In genomic region chr2:113118263-113118657, GRCh38 we compare ENCODE assay signal across 30 cellular contexts. TPM values are rescaled to one million over a fixed set of nuclear protein-coding genes. Genes with fewer than 3 reads are reported as not detected.
DNase-seq lines count a peak whose midpoint lies in the region; ATAC-seq and TF ChIP-seq lines count a peak whose summit lies in the region.
"Had no signal": no experiment of that assay in that cellular context is flagged by ENCODE, and none has a peak within 500 bp of the region (broad histone marks: within the 10 kb centered on the region; RNA-seq: fewer than 3 reads in every experiment).

No MANE protein-coding gene starts in this region.

- no peaks in the 10 kb centered on the region for H3K79me2 ChIP-seq in PC-3 (ENCODE audit: low read length)

- peak overlapping the region; percentile 16 for H3K4me3 Mint-ChIP-seq in stimulated activated effector memory CD8-positive, alpha-beta T cell treated with anti-CD3 and anti-CD28 coated beads, Interleukin-12 subunit alpha, Interleukin-12 subunit beta, amount 100 ng/mL, for 72 hours
- H3K4me3 Mint-ChIP-seq: activated CD8-positive, alpha-beta T cell treated with anti-CD3 and anti-CD28 coated beads for 36 hours; CD8-positive, alpha-beta T cell; memory B cell; naive thymus-derived CD8-positive, alpha-beta T cell; stimulated activated naive CD8-positive, alpha-beta T cell treated with anti-CD3 and anti-CD28 coated beads, Interleukin-15, Interleukin-2, amounts not matched to agents 100 ng/mL and 50 ng/mL, for 24 hours; WTC11 had no signal

- no peaks in the 10 kb centered on the region for H3F3A ChIP-seq in PC-3 (ENCODE audit: low read length, unreplicated experiment)

- H3K27ac ChIP-seq in PC-3 (ENCODE audit: low read length) (peak overlapping the region; percentile 93), VCaP (peak overlapping the region; percentile 36), foreskin keratinocyte (peak overlapping the region; percentile 97), heart left ventricle (no peak overlapping the region)
- H3K27ac ChIP-seq: HL-60, upper lobe of left lung had no signal

- TSS peak; percentile 63 for BruUV-seq in PC-3 (replicated peaks; lab: Mats Ljungman, UMichigan)

- H3K36me3 Mint-ChIP-seq in stimulated activated effector memory CD8-positive, alpha-beta T cell treated with anti-CD3 and anti-CD28 coated beads, Interleukin-12 subunit alpha, Interleukin-12 subunit beta, amount 100 ng/mL, for 72 hours: no peaks in the 10 kb centered on the region
- H3K36me3 Mint-ChIP-seq: CD8-positive, alpha-beta T cell; memory B cell; naive thymus-derived CD8-positive, alpha-beta T cell; T-cell; WTC11 had no signal

- peak overlapping the region; percentile 73 for H3K27ac Mint-ChIP-seq in stimulated activated effector memory CD8-positive, alpha-beta T cell treated with anti-CD3 and anti-CD28 coated beads, Interleukin-12 subunit alpha, Interleukin-12 subunit beta, amount 100 ng/mL, for 72 hours
- H3K27ac Mint-ChIP-seq: activated CD8-positive, alpha-beta T cell treated with anti-CD3 and anti-CD28 coated beads for 36 hours; CD8-positive, alpha-beta T cell; memory B cell; stimulated activated naive CD8-positive, alpha-beta T cell treated with anti-CD3 and anti-CD28 coated beads, Interleukin-15, Interleukin-2, amounts not matched to agents 100 ng/mL and 50 ng/mL, for 24 hours; T-cell; WTC11 had no signal

- no peaks in the 10 kb centered on the region for H3K9me3 Mint-ChIP-seq in stimulated activated effector memory CD8-positive, alpha-beta T cell treated with anti-CD3 and anti-CD28 coated beads, Interleukin-12 subunit alpha, Interleukin-12 subunit beta, amount 100 ng/mL, for 72 hours
- H3K9me3 Mint-ChIP-seq: activated CD8-positive, alpha-beta T cell treated with anti-CD3 and anti-CD28 coated beads for 36 hours; CD8-positive, alpha-beta T cell; IgD-negative memory B cell; naive thymus-derived CD8-positive, alpha-beta T cell; stimulated activated naive CD8-positive, alpha-beta T cell treated with anti-CD3 and anti-CD28 coated beads, Interleukin-15, Interleukin-2, amounts not matched to agents 100 ng/mL and 50 ng/mL, for 24 hours; T-cell; WTC11 had no signal

- intact Hi-C loops in PC-3 (cut with micrococcal nuclease): no loop called here
- intact Hi-C loops in heart left ventricle (cut with DNase I): no loop called here

- peak; percentile 10 for DNase-seq in PC-3
- DNase-seq in foreskin keratinocyte: no peak
- no peak for DNase-seq in stimulated activated effector memory CD8-positive, alpha-beta T cell treated with anti-CD3 and anti-CD28 coated beads, Interleukin-12 subunit alpha, Interleukin-12 subunit beta, amount 100 ng/mL, for 72 hours (ENCODE audit: low spot score in 2 of 2)
- no peak for DNase-seq in heart left ventricle
- DNase-seq in nucleus accumbens (lab: John Stamatoyannopoulos, UW): no peak
- no peak for DNase-seq in activated effector memory CD4-positive, alpha-beta T cell treated with anti-CD3 and anti-CD28 coated beads, Interleukin-2, amount 50 U/mL, for 16 hours
- DNase-seq: activated naive CD4-positive, alpha-beta T cell treated with anti-CD3 and anti-CD28 coated beads, Interleukin-2, amount 50 U/mL, for 16 hours; activated T-cell treated with anti-CD3 and anti-CD28 coated beads, Interleukin-2, amount 50 U/mL, for 1 hour; CD8-positive, alpha-beta T cell; naive thymus-derived CD8-positive, alpha-beta T cell; NCI-H1417 treated with DMSO at 0.1 percent for 48 hours; NCI-H2171; NCI-H69; posterior cingulate gyrus; SHP77; T-cell had no signal

- no peaks in the 10 kb centered on the region for H3K9me3 ChIP-seq in PC-3 (ENCODE audit: low read length)
- H3K9me3 ChIP-seq in heart left ventricle: no peaks in the 10 kb centered on the region
- H3K9me3 ChIP-seq: MG63, upper lobe of left lung had no signal

- WGBS in heart left ventricle, 4 donors: 84 to 97% (median 96%) methylated on average over 2 of the region's 2 CpGs

- ATAC-seq in PC-3 (no peak), foreskin keratinocyte (no peak), heart left ventricle (no peak), GM21381 (IDR thresholded peaks at IDR 0.05; ENCODE audit: unreplicated experiment) (no peak)
- no peak for ATAC-seq in stimulated activated effector memory CD8-positive, alpha-beta T cell treated with anti-CD3 and anti-CD28 coated beads, Interleukin-12 subunit alpha, Interleukin-12 subunit beta, amount 100 ng/mL, for 72 hours
- ATAC-seq: CD8-positive, alpha-beta T cell; GM12878; naive thymus-derived CD8-positive, alpha-beta T cell; T-cell; WTC11 had no signal

- peaks cover 34% of the 10 kb centered on the region for H3K4me1 ChIP-seq in PC-3 (ENCODE audit: insufficient read depth, low read length)
- H3K4me1 ChIP-seq in foreskin keratinocyte: peaks cover 36% of the 10 kb centered on the region
- H3K4me1 ChIP-seq in heart left ventricle: peaks cover 0 to 17% (median 0%) of the 10 kb centered on the region in 12 donors

- no peaks in the 10 kb centered on the region for H3K36me3 ChIP-seq in PC-3 (ENCODE audit: low read depth, low read length)
- H3K36me3 ChIP-seq in heart left ventricle: no peaks in the 10 kb centered on the region
- H3K36me3 ChIP-seq: MG63, upper lobe of left lung had no signal

- H4K20me1 ChIP-seq in PC-3 (ENCODE audit: low read length): no peaks in the 10 kb centered on the region

- CTCF ChIA-PET in PC-3 (lab: Charles Lee): interaction anchor here (1.5 kb wide), 1 partner anchor 20 kb away, joined by 6 read pairs; no protein-coding TSS in a partner anchor

- H3K4me3 ChIP-seq in PC-3 (ENCODE audit: low read length) (peak overlapping the region; percentile 45), heart left ventricle (no peak overlapping the region)
- H3K4me3 ChIP-seq: GM12878, MG63, upper lobe of left lung had no signal

- H3K9me2 ChIP-seq in PC-3 (replicated peaks; ENCODE audit: low read length): no peaks in the 10 kb centered on the region

- H2AFZ ChIP-seq in PC-3 (ENCODE audit: low read length): 0 out of 2 replicates have a peak overlapping the region, but pooled peaks have one; percentile 6

- H3K4me2 ChIP-seq in PC-3 (ENCODE audit: low read length): peak overlapping the region; percentile 78

- H3K4me1 Mint-ChIP-seq in stimulated activated effector memory CD8-positive, alpha-beta T cell treated with anti-CD3 and anti-CD28 coated beads, Interleukin-12 subunit alpha, Interleukin-12 subunit beta, amount 100 ng/mL, for 72 hours: peaks cover 34% of the 10 kb centered on the region
- H3K4me1 Mint-ChIP-seq: WTC11 had no signal

- POLR2A ChIA-PET in PC-3 (lab: Charles Lee; ENCODE audit: unreplicated experiment): no interaction called here

- TF ChIP-seq POLR2A in heart left ventricle (IDR thresholded peaks at IDR 0.05): no peak

- peak overlapping the region; percentile 76 for H3K9ac ChIP-seq in PC-3 (ENCODE audit: low read length)

- TF ChIP-seq CTCF in PC-3 (conservative IDR thresholded peaks at IDR 0.05; ENCODE audit: low read depth, low read length) (no peak), VCaP (conservative IDR thresholded peaks at IDR 0.05) (no peak), foreskin keratinocyte (conservative IDR thresholded peaks at IDR 0.05) (no peak), heart left ventricle (IDR thresholded peaks at IDR 0.05) (no peak)

- H3K27me3 ChIP-seq in PC-3 (ENCODE audit: low read length): no peaks in the 10 kb centered on the region
- H3K27me3 ChIP-seq in foreskin keratinocyte: no peaks in the 10 kb centered on the region
- no peaks in the 10 kb centered on the region for H3K27me3 ChIP-seq in heart left ventricle
- H3K27me3 ChIP-seq: upper lobe of left lung had no signal

RNA-seq across cellular contexts. Expression of gene IL1RN, which starts 9.1 kb away (rescaled TPM):
- total RNA-seq in PC-3 (2014; rRNA removed) (1.3 and 8.2 TPM in 2 replicates), foreskin keratinocyte (20.8 and 28.9 TPM in 2 replicates), heart left ventricle (10 to 100 TPM in 1 of 9 donors, 1 to 10 TPM in 4, under 1 TPM in 4; 0.16 to 11.4 (median 1.0) TPM)
- polyA plus RNA-seq in foreskin keratinocyte (20.4 and 29.6 TPM in 2 replicates), heart left ventricle (under 1 TPM; 0.34 to 0.60 TPM)
- total RNA-seq: CD8-positive, alpha-beta T cell; chondrocyte; fibroblast of villous mesenchyme; GM12878; T-cell; WTC11 had no signal
- polyA plus RNA-seq: IgD-negative memory B cell; naive thymus-derived CD8-positive, alpha-beta T cell had no signal

RNA-seq across cellular contexts. Expression of gene IL1F10, which starts 50.5 kb away (rescaled TPM):
- not detected in 2 replicates for total RNA-seq in PC-3 (2014; rRNA removed)
- not detected in 2 replicates for total RNA-seq in foreskin keratinocyte
- polyA plus RNA-seq in foreskin keratinocyte: 0.12 TPM in 1 of 2 replicates, not detected in the other
- total RNA-seq in heart left ventricle: not detected
- not detected for polyA plus RNA-seq in heart left ventricle
- total RNA-seq: activated CD8-positive, alpha-beta T cell treated with anti-CD3 and anti-CD28 coated beads for 36 hours; CD8-positive, alpha-beta T cell; chondrocyte; fibroblast of villous mesenchyme; GM12878; kidney; naive thymus-derived CD8-positive, alpha-beta T cell; T-cell; upper lobe of left lung; WTC11 had no signal
- polyA plus RNA-seq: GM12878; IgD-negative memory B cell; naive thymus-derived CD8-positive, alpha-beta T cell had no signal

RNA-seq across cellular contexts. Expression of gene PSD4, which starts 55.5 kb away (rescaled TPM):
- 46.6 and 60.3 TPM in 2 replicates for total RNA-seq in PC-3 (2014; rRNA removed)
- 34.4 and 38.2 TPM in 2 replicates for total RNA-seq in foreskin keratinocyte
- polyA plus RNA-seq in foreskin keratinocyte: 22.8 and 24.8 TPM in 2 replicates
- total RNA-seq in heart left ventricle: 10 to 100 TPM in 1 of 9 donors, 1 to 10 TPM in 5, under 1 TPM in 3; 0.65 to 23.4 (median 1.9) TPM
- 1 to 10 TPM in 1 of 2 donors, under 1 TPM in 1; 0.99 to 1.6 TPM for polyA plus RNA-seq in heart left ventricle

RNA-seq across cellular contexts. Expression of gene IL36RN, which starts 59.3 kb away (rescaled TPM):
- total RNA-seq in PC-3 (2014; rRNA removed): 0.36 TPM in 1 of 2 replicates, not detected in the other
- total RNA-seq in foreskin keratinocyte: 0.67 and 0.88 TPM in 2 replicates
- polyA plus RNA-seq in foreskin keratinocyte: 0.50 and 0.60 TPM in 2 replicates
- total RNA-seq in heart left ventricle: not detected
- polyA plus RNA-seq in heart left ventricle: not detected
- total RNA-seq: activated CD8-positive, alpha-beta T cell treated with anti-CD3 and anti-CD28 coated beads for 36 hours; CD8-positive, alpha-beta T cell; chondrocyte; fibroblast of villous mesenchyme; GM12878; kidney; naive thymus-derived CD8-positive, alpha-beta T cell; T-cell; upper lobe of left lung; WTC11 had no signal
- polyA plus RNA-seq: GM12878; IgD-negative memory B cell; naive thymus-derived CD8-positive, alpha-beta T cell had no signal

Comparison
In these comparisons a context has a peak if more than half of its experiments do, and no peak if none do; other contexts are left out.
1. H3K27ac ChIP-seq: peak in PC-3 (single experiment), VCaP (single experiment) and foreskin keratinocyte (single experiment); none in heart left ventricle (0 of 12).